Comparison of ENCODE assay signal across 16 cellular contexts in the genomic region with DNA sequence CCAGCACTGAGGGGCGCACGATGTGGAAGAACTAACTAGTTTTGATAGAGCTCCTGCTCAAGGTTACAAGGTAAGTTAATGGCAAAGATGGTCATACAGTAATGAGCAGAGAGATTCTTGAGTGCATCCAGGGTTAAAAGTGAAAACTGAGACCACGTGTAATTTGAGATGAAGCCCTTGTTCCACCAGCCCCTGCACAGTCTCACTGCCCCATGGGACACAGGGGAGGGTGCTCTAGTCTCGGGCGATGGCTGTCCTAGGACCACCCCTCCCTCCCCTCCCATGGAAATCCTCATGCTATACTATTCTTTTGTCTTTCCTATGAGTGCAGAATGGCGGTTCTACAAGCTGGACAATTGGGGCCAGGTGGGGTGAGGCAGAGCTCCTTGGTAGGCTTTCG. TPM values are rescaled to one million over a fixed set of nuclear protein-coding genes. Genes with fewer than 3 reads are reported as not detected.
DNase-seq lines count a peak whose midpoint lies in the region; ATAC-seq and TF ChIP-seq lines count a peak whose summit lies in the region.
"Had no signal": no experiment of that assay in that cellular context is flagged by ENCODE, and none has a peak within 500 bp of the region (broad histone marks: within the 10 kb centered on the region; RNA-seq: fewer than 3 reads in every experiment).

No MANE protein-coding gene starts in this region.

- H3K9me3 Mint-ChIP-seq in activated naive CD4-positive, alpha-beta T cell treated with anti-CD3 and anti-CD28 coated beads for 36 hours, result no peaks in the 10 kb centered on the region

- H3K4me3 ChIP-seq in RWPE2 (ENCODE audit: severe bottlenecking) (no peak overlapping the region), fibroblast of the aortic adventitia (ENCODE audit: low read depth, low read length) (peak overlapping the region; percentile 32), tibial artery (no peak overlapping the region)
- H3K4me3 ChIP-seq: coronary artery, skin epidermis, vagina had no signal

- H3K27me3 Mint-ChIP-seq in activated naive CD4-positive, alpha-beta T cell treated with anti-CD3 and anti-CD28 coated beads for 36 hours (ENCODE audit: low read depth), result no peaks in the 10 kb centered on the region

- peak overlapping the region; percentile 16 for H3K4me3 Mint-ChIP-seq in activated naive CD4-positive, alpha-beta T cell treated with anti-CD3 and anti-CD28 coated beads for 36 hours

- H3K9me3 ChIP-seq in RWPE2 (ENCODE audit: severe bottlenecking) (no peaks in the 10 kb centered on the region), tibial artery (no peaks in the 10 kb centered on the region)
- H3K9me3 ChIP-seq: BE2C, vagina had no signal

- ATAC-seq in RWPE2 (ENCODE audit: low read depth), result no peak
- no peak for ATAC-seq in GM21825 (IDR thresholded peaks at IDR 0.05; ENCODE audit: unreplicated experiment)

- H3K4me1 Mint-ChIP-seq in activated naive CD4-positive, alpha-beta T cell treated with anti-CD3 and anti-CD28 coated beads for 36 hours (ENCODE audit: low read depth), result peaks cover 51% of the 10 kb centered on the region

- TF ChIP-seq CTCF in RWPE2 (IDR thresholded peaks at IDR 0.05; ENCODE audit: poor library complexity, severe bottlenecking) (no peak), fibroblast of the aortic adventitia (IDR thresholded peaks at IDR 0.05; ENCODE audit: insufficient read depth, low read length) (no peak), tibial artery (IDR thresholded peaks at IDR 0.05) (no peak)

- no peaks in the 10 kb centered on the region for H3K27me3 ChIP-seq in RWPE2 (ENCODE audit: insufficient read depth, poor library complexity, severe bottlenecking)
- H3K27me3 ChIP-seq in tibial artery, result no peaks in the 10 kb centered on the region
- H3K27me3 ChIP-seq: BE2C, vagina had no signal

- CTCF ChIA-PET in activated naive CD4-positive, alpha-beta T cell treated with anti-CD3 and anti-CD28 coated beads for 36 hours (lab: Charles Lee), result interaction anchor here (0.6 kb wide), 1 partner anchor 43 kb away, joined by 3 read pairs; no protein-coding TSS in a partner anchor

- H3K4me1 ChIP-seq in RWPE2 (ENCODE audit: insufficient read depth, poor library complexity, severe bottlenecking), result peaks cover 25% of the 10 kb centered on the region
- peaks cover 0 to 83% (median 32%) of the 10 kb centered on the region in 4 donors for H3K4me1 ChIP-seq in tibial artery

- H3K27ac ChIP-seq in RWPE2 (ENCODE audit: poor library complexity, severe bottlenecking) (peak overlapping the region; percentile 92), tibial artery (peak overlapping the region; percentile 17 to 92)
- H3K27ac ChIP-seq: vagina had no signal

- no peak for DNase-seq in activated naive CD4-positive, alpha-beta T cell treated with anti-CD3 and anti-CD28 coated beads for 36 hours
- DNase-seq in activated naive CD4-positive, alpha-beta T cell treated with Interleukin-2 at 50 U/mL for 16 hours, result no peak
- DNase-seq in RWPE2 (ENCODE audit: low spot score) (no peak), fibroblast of the aortic adventitia (ENCODE audit: low read depth) (no peak), tibial artery (no peak), NCI-H146 treated with DMSO at 0.1 percent for 48 hours (lab: John Stamatoyannopoulos, UW; ENCODE audit: unreplicated experiment) (no peak), GM03348 (ENCODE audit: low spot score) (no peak)
- DNase-seq: activated CD4-positive, CD25-positive, alpha-beta regulatory T cell; BE2C; NCI-H524 treated with DMSO at 0.1 percent for 48 hours; SIG-M5 had no signal

- intact Hi-C loops in activated naive CD4-positive, alpha-beta T cell treated with anti-CD3 and anti-CD28 coated beads for 36 hours (cut with micrococcal nuclease), result no loop called here
- intact Hi-C loops in tibial artery (cut with DNase I; ENCODE audit: low total_unique reads), result no loop called here

- peaks cover 9% of the 10 kb centered on the region for H3K36me3 Mint-ChIP-seq in activated naive CD4-positive, alpha-beta T cell treated with anti-CD3 and anti-CD28 coated beads for 36 hours (ENCODE audit: low read depth)

- H3K36me3 ChIP-seq in RWPE2 (ENCODE audit: low read depth), result peaks cover 21% of the 10 kb centered on the region
- H3K36me3 ChIP-seq in tibial artery, result no peaks in the 10 kb centered on the region
- H3K36me3 ChIP-seq: BE2C, vagina had no signal

- H3K27ac Mint-ChIP-seq in activated naive CD4-positive, alpha-beta T cell treated with anti-CD3 and anti-CD28 coated beads for 36 hours, result no peak overlapping the region

RNA-seq across cellular contexts. Expression of a gene that starts 1.8 kb away (rescaled TPM):
- 10 to 100 TPM; 63.7 to 64.4 TPM for total RNA-seq in activated naive CD4-positive, alpha-beta T cell treated with anti-CD3 and anti-CD28 coated beads for 36 hours
- total RNA-seq in fibroblast of the aortic adventitia (ENCODE audit: low replicate concordance), result 45.5 and 126 TPM in 2 replicates

RNA-seq across cellular contexts. Expression of a gene that starts 2.5 kb away (rescaled TPM):
- 10 to 100 TPM; 42.2 to 42.6 TPM for total RNA-seq in activated naive CD4-positive, alpha-beta T cell treated with anti-CD3 and anti-CD28 coated beads for 36 hours
- 17.1 and 37.2 TPM in 2 replicates for total RNA-seq in fibroblast of the aortic adventitia (ENCODE audit: low replicate concordance)

RNA-seq across cellular contexts. Expression of a gene that starts 28.9 kb away (rescaled TPM):
- total RNA-seq in activated naive CD4-positive, alpha-beta T cell treated with anti-CD3 and anti-CD28 coated beads for 36 hours, result 10 to 100 TPM; 17.8 to 21.4 TPM
- total RNA-seq in fibroblast of the aortic adventitia (ENCODE audit: low replicate concordance), result 16.9 and 20.0 TPM in 2 replicates

RNA-seq across cellular contexts. Expression of a gene that starts 40.0 kb away (rescaled TPM):
- not detected for total RNA-seq in activated naive CD4-positive, alpha-beta T cell treated with anti-CD3 and anti-CD28 coated beads for 36 hours
- total RNA-seq in fibroblast of the aortic adventitia (ENCODE audit: low replicate concordance), result not detected in 2 replicates
- total RNA-seq: M059J, vagina had no signal

RNA-seq across cellular contexts. Expression of a gene that starts 54.5 kb away (rescaled TPM):
- 1 to 10 TPM; 6.7 to 6.9 TPM for total RNA-seq in activated naive CD4-positive, alpha-beta T cell treated with anti-CD3 and anti-CD28 coated beads for 36 hours
- 23.9 and 28.6 TPM in 2 replicates for total RNA-seq in fibroblast of the aortic adventitia (ENCODE audit: low replicate concordance)
